Comparison of ENCODE assay signal across 11 cellular contexts in genomic region chr1:1833916-1834325, GRCh38. TPM values are rescaled to one million over a fixed set of nuclear protein-coding genes. Genes with fewer than 3 reads are reported as not detected.
DNase-seq lines count a peak whose midpoint lies in the region; ATAC-seq and TF ChIP-seq lines count a peak whose summit lies in the region.
"Had no signal": no experiment of that assay in that cellular context is flagged by ENCODE, and none has a peak within 500 bp of the region (broad histone marks: within the 10 kb centered on the region; RNA-seq: fewer than 3 reads in every experiment).

No MANE protein-coding gene starts in this region.

- intact Hi-C loops in transverse colon (cut with DNase I; ENCODE audit: low total_unique reads), result no loop called here
- intact Hi-C loops in esophagus muscularis mucosa (cut with DNase I), result no loop called here

- TF ChIP-seq EP300 in transverse colon (IDR thresholded peaks at IDR 0.05; ENCODE audit: low read depth), result no peak
- no peak for TF ChIP-seq EP300 in esophagus muscularis mucosa (IDR thresholded peaks at IDR 0.05)

- peaks cover 29% of the 10 kb centered on the region for H3K4me1 Mint-ChIP-seq in stimulated activated naive CD8-positive, alpha-beta T cell treated with anti-CD3 and anti-CD28 coated beads, Interleukin-15, Interleukin-2, amounts not matched to agents 100 ng/mL and 50 ng/mL, for 24 hours (ENCODE audit: low read depth)

- no peak for DNase-seq in stimulated activated naive CD8-positive, alpha-beta T cell treated with anti-CD3 and anti-CD28 coated beads, Interleukin-15, Interleukin-2, amounts not matched to agents 100 U/mL and 50 U/mL, for 24 hours
- DNase-seq in transverse colon (no peak), NOMO-1 treated with DMSO at 0.1 percent for 48 hours (lab: John Stamatoyannopoulos, UW; ENCODE audit: unreplicated experiment) (no peak), esophagus muscularis mucosa (ENCODE audit: extremely low spot score) (no peak)
- DNase-seq in stimulated activated naive CD4-positive, alpha-beta T cell (lab: John Stamatoyannopoulos, UW), result no peak
- DNase-seq: DMS 273 treated with DMSO at 0.1 percent for 48 hours, NCI-H2029 had no signal

- peak; percentile 7; the same call in 1 of the 2 replicates for TF ChIP-seq POLR2A in Raji (IDR thresholded peaks at IDR 0.05; ENCODE audit: insufficient read depth, low read depth, low read length)
- TF ChIP-seq POLR2A in transverse colon (IDR thresholded peaks at IDR 0.05), result no peak
- no peak for TF ChIP-seq POLR2A in esophagus muscularis mucosa (IDR thresholded peaks at IDR 0.05; ENCODE audit: low read depth)

- H3K27ac ChIP-seq in layer of hippocampus (ENCODE audit: low read depth, low read length) (peak overlapping the region; percentile 21), transverse colon (no peak overlapping the region), esophagus muscularis mucosa (replicated peaks in 1 of 4) (no peak overlapping the region)

- H3K9me3 Mint-ChIP-seq in stimulated activated naive CD8-positive, alpha-beta T cell treated with anti-CD3 and anti-CD28 coated beads, Interleukin-15, Interleukin-2, amounts not matched to agents 100 ng/mL and 50 ng/mL, for 24 hours, result no peaks in the 10 kb centered on the region

- no peaks in the 10 kb centered on the region for H3K9me3 ChIP-seq in transverse colon
- H3K9me3 ChIP-seq in esophagus muscularis mucosa, result no peaks in the 10 kb centered on the region

- H3K4me3 Mint-ChIP-seq in stimulated activated naive CD8-positive, alpha-beta T cell treated with anti-CD3 and anti-CD28 coated beads, Interleukin-15, Interleukin-2, amounts not matched to agents 100 ng/mL and 50 ng/mL, for 24 hours, result no peak overlapping the region

- ATAC-seq in stimulated activated naive CD8-positive, alpha-beta T cell treated with anti-CD3 and anti-CD28 coated beads, Interleukin-15, Interleukin-2, amounts not matched to agents 100 U/mL and 50 U/mL, for 24 hours, result no peak
- ATAC-seq: HCT116 had no signal

- in situ Hi-C loops in transverse colon (cut with MboI; ENCODE audit: low pct_ligation_motif_present in 1 of 4, low pct_unique_long_range_greater_than_20kb in 1 of 4, low sequenced_read_pairs in 3 of 4), result no loop called here

- no peak overlapping the region for H3K4me3 ChIP-seq in transverse colon
- no peak overlapping the region for H3K4me3 ChIP-seq in esophagus muscularis mucosa

- H3K27me3 ChIP-seq in layer of hippocampus (ENCODE audit: control insufficient read depth, insufficient read depth, low read length) (no peaks in the 10 kb centered on the region), transverse colon (no peaks in the 10 kb centered on the region), esophagus muscularis mucosa (no peaks in the 10 kb centered on the region)

- H3K36me3 Mint-ChIP-seq in stimulated activated naive CD8-positive, alpha-beta T cell treated with anti-CD3 and anti-CD28 coated beads, Interleukin-15, Interleukin-2, amounts not matched to agents 100 ng/mL and 50 ng/mL, for 24 hours (ENCODE audit: low read depth), result peaks cover 46% of the 10 kb centered on the region

- H3K36me3 ChIP-seq in transverse colon (no peaks in the 10 kb centered on the region), esophagus muscularis mucosa (peaks cover 0 to 50% (median 25%) of the 10 kb centered on the region in 4 donors)

- H3K27ac Mint-ChIP-seq in stimulated activated naive CD8-positive, alpha-beta T cell treated with anti-CD3 and anti-CD28 coated beads, Interleukin-15, Interleukin-2, amounts not matched to agents 100 ng/mL and 50 ng/mL, for 24 hours, result peak overlapping the region; percentile 43

- H3K4me1 ChIP-seq in transverse colon (peaks cover 0 to 9% (median 3%) of the 10 kb centered on the region in 4 donors), esophagus muscularis mucosa (peaks cover 17 to 31% (median 21%) of the 10 kb centered on the region in 4 donors)

- no peak for TF ChIP-seq CTCF in transverse colon (IDR thresholded peaks at IDR 0.05)
- TF ChIP-seq CTCF in esophagus muscularis mucosa (IDR thresholded peaks at IDR 0.05), result no peak

- 45 to 50% methylated on average over 6 of the region's 6 CpGs for WGBS in transverse colon (ENCODE audit: low coverage in 1 of 2), 2 donors
- 46% methylated on average over 6 of the region's 6 CpGs for WGBS in esophagus muscularis mucosa

- H3K27me3 Mint-ChIP-seq in stimulated activated naive CD8-positive, alpha-beta T cell treated with anti-CD3 and anti-CD28 coated beads, Interleukin-15, Interleukin-2, amounts not matched to agents 100 ng/mL and 50 ng/mL, for 24 hours, result no peaks in the 10 kb centered on the region

RNA-seq across cellular contexts. Expression of gene NADK, which starts 55.7 kb away (rescaled TPM):
- total RNA-seq in transverse colon (100 to 1,000 TPM; 129 to 191 (median 152) TPM), esophagus muscularis mucosa (100 to 1,000 TPM in 1 of 4 donors, 10 to 100 TPM in 3; 66.4 to 119 (median 82.7) TPM)

RNA-seq across cellular contexts. Expression of gene GNB1, which starts 57.0 kb away (rescaled TPM):
- total RNA-seq in transverse colon, result 100 to 1,000 TPM; 123 to 191 (median 174) TPM
- total RNA-seq in esophagus muscularis mucosa, result 100 to 1,000 TPM; 124 to 166 (median 161) TPM
